In the genomic region with DNA sequence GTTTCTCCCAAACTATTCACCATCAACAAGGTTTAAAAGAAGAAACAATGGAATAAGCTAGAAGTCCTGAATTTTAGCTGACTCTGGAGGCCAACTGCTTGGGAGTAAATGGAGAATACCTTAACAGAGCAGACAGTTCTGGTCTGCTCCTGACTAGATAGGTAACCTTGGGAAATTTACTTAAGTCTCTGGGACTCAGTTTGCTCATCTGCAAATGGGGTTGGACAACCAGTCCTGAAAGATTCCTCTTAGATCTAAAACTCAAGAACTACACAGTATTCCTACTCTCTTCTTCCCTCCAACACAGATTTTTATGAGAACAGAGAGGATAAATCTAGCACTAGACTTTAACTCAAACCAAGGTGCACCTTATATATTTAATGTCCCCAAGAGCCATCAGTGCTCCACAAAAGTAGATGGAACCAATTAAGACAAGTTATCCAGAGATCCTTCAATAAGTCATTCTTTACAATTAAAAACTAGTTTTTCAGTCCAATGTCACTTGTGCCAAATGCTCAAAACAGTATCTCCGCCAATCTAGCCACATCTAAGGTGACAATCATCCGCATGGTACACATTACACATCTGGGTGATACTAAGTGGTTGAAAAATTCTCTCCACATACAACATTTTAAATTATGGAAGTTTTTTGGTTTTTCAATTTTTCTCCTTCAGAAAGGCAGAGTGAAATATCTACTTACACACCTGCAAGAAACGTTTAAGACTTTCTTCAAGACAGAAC, we compare ENCODE assay signal across 1 cellular context.
TF ChIP-seq lines count a peak whose summit lies in the region.

No MANE protein-coding gene starts in this region.

TF ChIP-seq in SK-N-SH treated with all-trans-retinoic acid at 6 μM for 48 hours, 23 proteins besides CTCF, POLR2A, EP300 and RAD21 (continued from another document):
- TF ChIP-seq, protein P1, sequence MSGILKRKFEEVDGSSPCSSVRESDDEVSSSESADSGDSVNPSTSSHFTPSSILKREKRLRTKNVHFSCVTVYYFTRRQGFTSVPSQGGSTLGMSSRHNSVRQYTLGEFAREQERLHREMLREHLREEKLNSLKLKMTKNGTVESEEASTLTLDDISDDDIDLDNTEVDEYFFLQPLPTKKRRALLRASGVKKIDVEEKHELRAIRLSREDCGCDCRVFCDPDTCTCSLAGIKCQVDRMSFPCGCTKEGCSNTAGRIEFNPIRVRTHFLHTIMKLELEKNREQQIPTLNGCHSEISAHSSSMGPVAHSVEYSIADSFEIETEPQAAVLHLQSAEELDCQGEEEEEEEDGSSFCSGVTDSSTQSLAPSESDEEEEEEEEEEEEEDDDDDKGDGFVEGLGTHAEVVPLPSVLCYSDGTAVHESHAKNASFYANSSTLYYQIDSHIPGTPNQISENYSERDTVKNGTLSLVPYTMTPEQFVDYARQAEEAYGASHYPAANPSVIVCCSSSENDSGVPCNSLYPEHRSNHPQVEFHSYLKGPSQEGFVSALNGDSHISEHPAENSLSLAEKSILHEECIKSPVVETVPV (CRISPR knock-in tag; IDR thresholded peaks at IDR 0.05) = no peak
- no peak for TF ChIP-seq ZNF70 (CRISPR knock-in tag; IDR thresholded peaks at IDR 0.05)
- TF ChIP-seq TOX (CRISPR knock-in tag; IDR thresholded peaks at IDR 0.05; ENCODE audit: borderline replicate concordance) = no peak
- no peak for TF ChIP-seq GLIS3 (CRISPR knock-in tag; IDR thresholded peaks at IDR 0.05)
- no peak for TF ChIP-seq OSR1 (CRISPR knock-in tag; IDR thresholded peaks at IDR 0.05)
- no peak for TF ChIP-seq BACH2 (CRISPR knock-in tag; IDR thresholded peaks at IDR 0.05; ENCODE audit: borderline replicate concordance)
- TF ChIP-seq TCF4 (CRISPR knock-in tag; IDR thresholded peaks at IDR 0.05; ENCODE audit: borderline replicate concordance) = no peak
- no peak for TF ChIP-seq CSDC2 (CRISPR knock-in tag; IDR thresholded peaks at IDR 0.05)
- TF ChIP-seq RARB (CRISPR knock-in tag; IDR thresholded peaks at IDR 0.05) = no peak
- no peak for TF ChIP-seq SNAI2 (CRISPR knock-in tag; IDR thresholded peaks at IDR 0.05)
- TF ChIP-seq, protein P2, sequence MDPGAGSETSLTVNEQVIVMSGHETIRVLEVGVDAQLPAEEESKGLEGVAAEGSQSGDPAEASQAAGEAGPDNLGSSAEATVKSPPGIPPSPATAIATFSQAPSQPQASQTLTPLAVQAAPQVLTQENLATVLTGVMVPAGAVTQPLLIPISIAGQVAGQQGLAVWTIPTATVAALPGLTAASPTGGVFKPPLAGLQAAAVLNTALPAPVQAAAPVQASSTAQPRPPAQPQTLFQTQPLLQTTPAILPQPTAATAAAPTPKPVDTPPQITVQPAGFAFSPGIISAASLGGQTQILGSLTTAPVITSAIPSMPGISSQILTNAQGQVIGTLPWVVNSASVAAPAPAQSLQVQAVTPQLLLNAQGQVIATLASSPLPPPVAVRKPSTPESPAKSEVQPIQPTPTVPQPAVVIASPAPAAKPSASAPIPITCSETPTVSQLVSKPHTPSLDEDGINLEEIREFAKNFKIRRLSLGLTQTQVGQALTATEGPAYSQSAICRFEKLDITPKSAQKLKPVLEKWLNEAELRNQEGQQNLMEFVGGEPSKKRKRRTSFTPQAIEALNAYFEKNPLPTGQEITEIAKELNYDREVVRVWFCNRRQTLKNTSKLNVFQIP (CRISPR knock-in tag; IDR thresholded peaks at IDR 0.05; ENCODE audit: borderline replicate concordance, low read depth) = no peak
- TF ChIP-seq ZNF8 (CRISPR knock-in tag; IDR thresholded peaks at IDR 0.05) = no peak
- TF ChIP-seq ESRRG (CRISPR knock-in tag; IDR thresholded peaks at IDR 0.05) = no peak
- no peak for TF ChIP-seq ZFP3 (CRISPR knock-in tag; IDR thresholded peaks at IDR 0.05)
- no peak for TF ChIP-seq ARNTL (CRISPR knock-in tag; IDR thresholded peaks at IDR 0.05; ENCODE audit: borderline replicate concordance, low read depth)
